ENCODE assay signal across 24 cellular contexts in the genomic region with DNA sequence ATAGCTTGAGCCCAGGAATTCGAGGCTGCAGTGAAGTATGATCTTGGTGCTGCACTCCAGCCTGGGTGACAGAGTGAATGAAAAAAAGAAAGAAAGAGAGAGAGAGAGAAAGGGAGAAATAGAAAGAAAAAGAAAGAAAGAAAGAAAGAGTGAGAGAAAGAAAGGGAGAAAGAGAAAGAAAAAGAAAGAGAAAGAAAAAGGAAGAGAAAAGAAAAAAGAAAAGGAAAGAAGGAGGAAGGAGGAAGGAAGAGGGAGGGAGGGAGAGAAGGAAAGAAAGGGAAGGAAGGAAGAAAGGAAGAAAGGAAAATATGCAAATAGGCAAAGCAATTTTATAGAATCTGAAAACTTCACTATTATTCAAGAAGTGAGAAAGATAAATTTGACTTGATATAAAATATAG. TPM values are rescaled to one million over a fixed set of nuclear protein-coding genes. Genes with fewer than 3 reads are reported as not detected.
"Had no signal": no experiment of that assay in that cellular context is flagged by ENCODE, and none has a peak within 500 bp of the region (broad histone marks: within the 10 kb centered on the region; RNA-seq: fewer than 3 reads in every experiment).

No MANE protein-coding gene starts in this region.

- H3K27ac Mint-ChIP-seq: dendritic cell treated with granulocyte-macrophage colony-stimulating factor and Interleukin-4, amounts not matched to agents 40 ng/mL and 50 ng/mL, for 4 days; endodermal cell had no signal

- H3K4me1 ChIP-seq: colonic mucosa, esophagus squamous epithelium, gastrocnemius medialis, heart right ventricle, left lung, lower lobe of right lung had no signal

- ATAC-seq: effector memory CD8-positive, alpha-beta T cell; esophagus mucosa; gastrocnemius medialis; heart right ventricle; left cardiac atrium; left lung; left ventricle myocardium superior; lower lobe of right lung; naive thymus-derived CD4-positive, alpha-beta T cell had no signal

- DNase-seq: colonic mucosa; cortex of kidney; effector CD8-positive, alpha-beta T cell; effector memory CD8-positive, alpha-beta T cell; endodermal cell; erythroblast; esophagus squamous epithelium; gastrocnemius medialis; glutamatergic neuron; heart right ventricle; hippocampal formation; left cardiac atrium; left lung; left ventricle myocardium superior; lower lobe of right lung; mesenchymal stem cell; midbrain; naive thymus-derived CD4-positive, alpha-beta T cell had no signal

- H3K36me3 ChIP-seq: colonic mucosa, esophagus squamous epithelium, gastrocnemius medialis, heart right ventricle, left lung, lower lobe of right lung had no signal

- H3K27ac ChIP-seq: colonic mucosa, epithelial cell of prostate, esophagus squamous epithelium, gastrocnemius medialis, heart right ventricle, left lung, lower lobe of right lung had no signal

- H3K9me3 ChIP-seq: colonic mucosa, esophagus squamous epithelium, gastrocnemius medialis, heart right ventricle, left lung, lower lobe of right lung had no signal

- H3K4me3 ChIP-seq: colonic mucosa, esophagus squamous epithelium, gastrocnemius medialis, heart right ventricle, left lung, lower lobe of right lung had no signal

- FAIRE-seq: endometrium, islet of Langerhans, keratinocyte had no signal

- H3K4me3 Mint-ChIP-seq: dendritic cell treated with granulocyte-macrophage colony-stimulating factor and Interleukin-4, amounts not matched to agents 40 ng/mL and 50 ng/mL, for 4 days; effector memory CD8-positive, alpha-beta T cell; endodermal cell; naive thymus-derived CD4-positive, alpha-beta T cell had no signal

- H3K27me3 ChIP-seq: colonic mucosa, esophagus squamous epithelium, gastrocnemius medialis, left lung had no signal

- H3K9me3 Mint-ChIP-seq: dendritic cell treated with granulocyte-macrophage colony-stimulating factor and Interleukin-4, amounts not matched to agents 40 ng/mL and 50 ng/mL, for 4 days; effector memory CD8-positive, alpha-beta T cell had no signal

RNA-seq across cellular contexts. Expression of a gene that starts 24.5 kb away (rescaled TPM):
- polyA plus RNA-seq: naive thymus-derived CD4-positive, alpha-beta T cell had no signal
